Comparison of ENCODE assay signal across 21 cellular contexts in the genomic region with DNA sequence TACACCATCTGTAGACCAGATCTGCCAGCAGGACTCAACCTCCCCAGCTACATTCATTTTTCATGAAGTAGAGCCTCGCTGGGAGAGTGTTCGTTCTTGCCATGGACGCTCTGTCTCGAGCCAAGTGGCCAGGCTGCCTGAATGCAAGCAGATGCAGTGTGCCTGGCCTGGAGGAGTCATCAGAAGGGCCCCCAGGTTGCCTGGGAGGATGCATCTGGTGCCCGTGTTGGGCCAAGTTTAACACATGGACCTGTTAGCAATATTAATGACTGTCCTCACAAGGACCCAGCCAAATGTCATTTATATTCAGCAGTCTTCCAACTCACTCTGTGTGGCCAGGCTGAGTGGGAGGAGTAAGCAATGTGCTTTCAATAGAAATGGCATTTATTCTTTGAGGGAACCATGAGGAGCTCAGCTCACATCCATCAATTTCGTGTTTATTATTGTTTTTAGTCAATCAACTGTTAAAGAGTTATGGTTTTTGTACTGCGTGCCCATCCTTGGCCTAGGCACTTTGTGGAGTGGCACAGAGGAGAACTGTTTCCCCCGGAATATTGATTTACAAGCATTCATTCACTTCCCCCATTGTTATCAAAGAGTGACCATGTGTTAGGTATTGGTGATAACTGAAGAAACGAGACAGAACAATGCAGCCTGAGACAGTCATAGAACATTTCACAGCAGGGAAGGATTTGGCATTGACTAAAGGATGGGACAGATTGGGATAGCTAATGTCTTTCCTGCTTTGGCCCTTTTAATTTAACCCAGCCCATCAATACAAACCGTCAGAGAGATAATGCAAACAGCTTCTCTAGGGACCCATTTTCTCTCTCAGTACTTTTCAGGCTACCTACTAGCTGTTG.
"Had no signal": no experiment of that assay in that cellular context is flagged by ENCODE, and none has a peak within 500 bp of the region (broad histone marks: within the 10 kb centered on the region; RNA-seq: fewer than 3 reads in every experiment).

No MANE protein-coding gene starts in this region.

- H3K4me3 Mint-ChIP-seq: central memory CD8-positive, alpha-beta T cell; memory B cell; mesothelial cell of epicardium; natural killer cell; neural crest cell had no signal

- H3K36me3 Mint-ChIP-seq: memory B cell, mesothelial cell of epicardium, natural killer cell had no signal

- H3K27me3 Mint-ChIP-seq: central memory CD8-positive, alpha-beta T cell; memory B cell; progenitor cell of endocrine pancreas had no signal

- ATAC-seq: left lobe of liver; natural killer cell; right cardiac atrium; stimulated activated naive CD8-positive, alpha-beta T cell treated with anti-CD3 and anti-CD28 coated beads, Interleukin-15, Interleukin-2, amounts not matched to agents 100 U/mL and 50 U/mL, for 24 hours; upper lobe of right lung had no signal

- DNase-seq: colonic mucosa; effector CD4-positive, alpha-beta T cell; heart right ventricle; hypothalamus; natural killer cell; nucleus accumbens; ovary; small intestine; stimulated activated CD4-positive, alpha-beta T cell treated with anti-CD3 and anti-CD28 coated beads, Interleukin-2, amount 100 ng/mL, for 48 hours; stimulated activated naive CD8-positive, alpha-beta T cell treated with anti-CD3 and anti-CD28 coated beads, Interleukin-15, Interleukin-2, amounts not matched to agents 100 U/mL and 50 U/mL, for 24 hours; thyroid gland; upper lobe of right lung had no signal

- H3K27ac Mint-ChIP-seq: memory B cell, mesothelial cell of epicardium, natural killer cell, progenitor cell of endocrine pancreas had no signal

- H3K4me1 Mint-ChIP-seq: central memory CD8-positive, alpha-beta T cell; memory B cell; natural killer cell; neural crest cell had no signal

- FAIRE-seq: frontal cortex, islet of Langerhans, small intestine had no signal
